Comparison of ENCODE assay signal across 8 cellular contexts in the genomic region with DNA sequence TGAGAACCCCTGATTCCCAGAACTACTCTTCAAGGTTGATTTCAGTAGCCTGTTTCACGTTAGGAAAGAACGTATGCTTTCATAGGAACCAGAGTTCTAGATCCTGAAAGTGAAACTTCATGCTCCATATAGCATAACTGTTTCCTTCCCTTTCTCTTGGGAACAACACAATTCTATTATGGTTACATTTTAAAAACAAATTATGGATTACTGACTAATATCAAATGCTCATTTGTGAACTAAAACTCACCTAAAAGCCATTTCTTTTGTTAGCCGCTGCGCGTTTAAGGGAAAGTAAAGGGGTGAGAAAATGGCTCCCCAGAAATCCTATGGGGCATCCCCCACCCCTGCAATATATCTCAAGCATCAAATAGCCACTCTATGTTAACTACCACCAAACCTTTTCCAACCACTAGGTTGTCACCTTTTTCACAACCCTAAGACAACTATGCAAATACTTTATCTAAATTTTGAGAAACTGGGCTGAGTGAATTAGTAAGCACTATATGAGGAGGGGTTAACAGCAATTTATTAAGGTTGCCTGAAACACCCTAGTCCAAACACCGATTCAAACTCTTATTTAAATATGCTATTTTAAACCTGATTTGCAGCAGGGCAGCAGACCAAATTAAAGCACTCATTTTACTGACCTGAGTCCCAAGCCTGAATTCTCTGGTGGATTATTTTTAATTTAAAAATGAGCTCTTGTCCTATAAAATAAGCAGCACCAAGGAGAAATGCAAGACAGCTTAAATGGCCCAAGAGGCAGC. TPM values are rescaled to one million over a fixed set of nuclear protein-coding genes. Genes with fewer than 3 reads are reported as not detected.
A peak's percentile ranks its signal among the peaks of the same experiment; 100 is the strongest.
DNase-seq lines count a peak whose midpoint lies in the region; ATAC-seq, FAIRE-seq and TF ChIP-seq lines count a peak whose summit lies in the region.

No MANE protein-coding gene starts in this region.

- CTCF ChIA-PET in PC-9 (lab: Charles Lee) = interaction anchor here (1.4 kb wide), 1 partner anchor 790 kb away, joined by 6 read pairs; a partner anchor contains a TSS

- BruUV-seq in PC-9 (replicated peaks; lab: Mats Ljungman, UMichigan) = no TSS peak

- H3K27ac ChIP-seq in PC-9 = no peak overlapping the region
- H3K27ac ChIP-seq in duodenal mucosa (ENCODE audit: low read depth, low read length) = peak overlapping the region; percentile 0
- H3K27ac ChIP-seq in pancreas = peak overlapping the region in 2 of 4 donors; percentile 93 to 97

- peak; percentile 32 for ATAC-seq in GM18502 (IDR thresholded peaks at IDR 0.05; ENCODE audit: poor library complexity, unreplicated experiment)
- no peak for ATAC-seq in pancreas
- no peak for ATAC-seq in HG02840 (IDR thresholded peaks at IDR 0.05; ENCODE audit: low FRiP score, unreplicated experiment)

- 35 to 54% methylated on average over 6 of the region's 6 CpGs for WGBS in pancreas, 2 donors

- H3F3A ChIP-seq in PC-9 (ENCODE audit: insufficient read depth, low read depth) = peaks cover 16% of the 10 kb centered on the region

- peak overlapping the region; percentile 69; the same call in 1 of the 2 replicates for H3K4me3 ChIP-seq in PC-9
- H3K4me3 ChIP-seq in duodenal mucosa (ENCODE audit: low read depth in 1 of 2, low read length in 2 of 2) = peak overlapping the region; percentile 92 to 93
- peak overlapping the region in 3 of 4 donors; percentile 76 to 81 (median 77) for H3K4me3 ChIP-seq in pancreas

- H3K9me3 Mint-ChIP-seq in HFFc6 = no peaks in the 10 kb centered on the region

- TF ChIP-seq CTCF in HFFc6 (IDR thresholded peaks at IDR 0.05) (peak; percentile 25; the same call in 1 of the 2 replicates), PC-9 (conservative IDR thresholded peaks at IDR 0.05) (no peak), pancreas (IDR thresholded peaks at IDR 0.05) (no peak)

- H3K79me2 ChIP-seq in PC-9 (ENCODE audit: low read depth) = peaks cover 66% of the 10 kb centered on the region

- H2AFZ ChIP-seq in PC-9 = no peak overlapping the region

- no peak for FAIRE-seq in pancreas (lab: Jason Lieb, UNC)

- POLR2A ChIA-PET in PC-9 (lab: Charles Lee; ENCODE audit: unreplicated experiment) = interaction anchor here (0.6 kb wide), 1 partner anchor 171 kb away, joined by 3 read pairs; no protein-coding TSS in a partner anchor

- peak overlapping the region; percentile 97 for H3K4me3 Mint-ChIP-seq in HFFc6

- H3K36me3 Mint-ChIP-seq in HFFc6 (ENCODE audit: low read depth) = peaks cover 5% of the 10 kb centered on the region

- peak overlapping the region; percentile 83 for H3K4me2 ChIP-seq in PC-9

- H3K27me3 Mint-ChIP-seq in HFFc6 (ENCODE audit: insufficient read depth) = no peaks in the 10 kb centered on the region; the same call in 1 of the 2 replicates

- H4K20me1 ChIP-seq in PC-9 (ENCODE audit: insufficient read depth) = peaks cover 16% of the 10 kb centered on the region; the same call in 1 of the 2 replicates

- H3K4me1 ChIP-seq in PC-9 (replicated peaks; ENCODE audit: insufficient read depth) (peaks cover 45% of the 10 kb centered on the region), duodenal mucosa (ENCODE audit: control insufficient read depth in 1 of 2, insufficient read depth in 2 of 2, low read length in 2 of 2) (peaks cover 55 to 58% of the 10 kb centered on the region in 2 donors), pancreas (peaks cover 5 to 40% (median 21%) of the 10 kb centered on the region in 3 donors)

- H3K9ac ChIP-seq in duodenal mucosa (ENCODE audit: low read depth in 1 of 2, low read length in 2 of 2) = peak overlapping the region; percentile 91 to 92

- peaks cover 58% of the 10 kb centered on the region for H3K4me1 Mint-ChIP-seq in HFFc6 (ENCODE audit: low read depth)

- no peaks in the 10 kb centered on the region for H3K27me3 ChIP-seq in PC-9 (ENCODE audit: insufficient read depth, low read depth)
- H3K27me3 ChIP-seq in duodenal mucosa (ENCODE audit: control insufficient read depth in 1 of 2, insufficient read depth in 2 of 2, low read length in 2 of 2) = no peaks in the 10 kb centered on the region
- H3K27me3 ChIP-seq in pancreas = no peaks in the 10 kb centered on the region

- H3K36me3 ChIP-seq in PC-9 (ENCODE audit: low read depth) = 0 out of 2 replicates have a peak, but pooled peaks cover 16% of the 10 kb centered on the region
- H3K36me3 ChIP-seq in duodenal mucosa (ENCODE audit: control insufficient read depth in 1 of 2, insufficient read depth in 2 of 2, low read length in 2 of 2) = no peaks in the 10 kb centered on the region
- no peaks in the 10 kb centered on the region for H3K36me3 ChIP-seq in pancreas

- no peaks in the 10 kb centered on the region for H3K9me2 ChIP-seq in PC-9 (ENCODE audit: insufficient read depth)

- H3K9me3 ChIP-seq in PC-9 (ENCODE audit: insufficient read depth, low read depth) = no peaks in the 10 kb centered on the region
- no peaks in the 10 kb centered on the region for H3K9me3 ChIP-seq in duodenal mucosa (ENCODE audit: control insufficient read depth in 1 of 2, low read length in 2 of 2)
- no peaks in the 10 kb centered on the region for H3K9me3 ChIP-seq in pancreas

- intact Hi-C loops in PC-9 (cut with micrococcal nuclease; ENCODE audit: unreplicated experiment) = loop anchor here (1.0 to 10.0 kb wide), 4 partner anchors 8 to 324 kb away; a partner anchor contains a TSS
- intact Hi-C loops in pancreas (cut with DNase I) = no loop called here

- peak overlapping the region; percentile 93 for H3K27ac Mint-ChIP-seq in HFFc6

- no peak for DNase-seq in HFFc6
- DNase-seq in PC-9 = no peak
- DNase-seq in pancreas = no peak
- DNase-seq in SHP77 treated with DMSO at 0.1 percent for 48 hours (lab: John Stamatoyannopoulos, UW) = no peak
- no peak for DNase-seq in NCI-H2171 (lab: John Stamatoyannopoulos, UW)

RNA-seq across cellular contexts. Expression of a gene that starts 2.4 kb away (rescaled TPM):
- 10 to 100 TPM; 14.6 to 18.2 (median 15.9) TPM for total RNA-seq in HFFc6 (2021; fragmentation: NEBNext Ultra II Directional; extraction: Animal tissue kit (Norgen Biotek cat#: 25700))
- 19.4 and 20.3 TPM in 2 replicates for total RNA-seq in PC-9 (2021)
- 10 to 100 TPM in 5 of 6 donors, 1 to 10 TPM in 1; 9.7 to 14.9 (median 14.6) TPM for total RNA-seq in pancreas
- 1 to 10 TPM; 5.5 to 7.1 TPM for polyA plus RNA-seq in pancreas

RNA-seq across cellular contexts. Expression of a gene that starts 56.9 kb away (rescaled TPM):
- under 1 TPM in 1 of 6 experiments, not detected in 5; 0.30 TPM for total RNA-seq in HFFc6 (2021; fragmentation: NEBNext Ultra II Directional; extraction: Animal tissue kit (Norgen Biotek cat#: 25700))
- total RNA-seq in PC-9 (2021) (not detected in 2 replicates), pancreas (under 1 TPM in 1 of 6 donors, not detected in 5; 0.09 TPM)
- polyA plus RNA-seq in pancreas = not detected
